ENCODE assay signal across 11 cellular contexts in genomic region chr5:111863801-111864200, GRCh38.
"Had no signal": no experiment of that assay in that cellular context is flagged by ENCODE, and none has a peak within 500 bp of the region (broad histone marks: within the 10 kb centered on the region; RNA-seq: fewer than 3 reads in every experiment).

No MANE protein-coding gene starts in this region.

- ATAC-seq: heart right ventricle; stimulated activated effector memory CD8-positive, alpha-beta T cell treated with anti-CD3 and anti-CD28 coated beads, Interleukin-12 subunit alpha, Interleukin-12 subunit beta, amount 100 ng/mL, for 72 hours; T-helper 17 cell had no signal

- H3K27ac ChIP-seq: adrenal gland, esophagus squamous epithelium, heart right ventricle, thyroid gland, uterus had no signal

- H3K4me3 ChIP-seq: adrenal gland, esophagus squamous epithelium, heart right ventricle, thyroid gland, uterus had no signal

- H3K9me3 ChIP-seq: adrenal gland, esophagus squamous epithelium, heart right ventricle, thyroid gland, uterus had no signal

- H3K4me1 ChIP-seq: adrenal gland, esophagus squamous epithelium, thyroid gland, uterus had no signal

- DNase-seq: activated CD4-positive, alpha-beta T cell treated with anti-CD3 and anti-CD28 coated beads, Interleukin-2, amount 50 U/mL, for 1 hour; activated naive CD4-positive, alpha-beta T cell treated with anti-CD3 and anti-CD28 coated beads, Interleukin-2, amount 50 U/mL, for 16 hours; adrenal gland; esophagus squamous epithelium; foreskin melanocyte; heart right ventricle; small intestine; T-helper 17 cell; thyroid gland; uterus had no signal

- H3K36me3 ChIP-seq: adrenal gland, esophagus squamous epithelium, heart right ventricle, thyroid gland, uterus had no signal

- H3K27me3 ChIP-seq: adrenal gland, esophagus squamous epithelium, heart right ventricle, thyroid gland, uterus had no signal
